Comparison of ENCODE assay signal across 20 cellular contexts in the genomic region with DNA sequence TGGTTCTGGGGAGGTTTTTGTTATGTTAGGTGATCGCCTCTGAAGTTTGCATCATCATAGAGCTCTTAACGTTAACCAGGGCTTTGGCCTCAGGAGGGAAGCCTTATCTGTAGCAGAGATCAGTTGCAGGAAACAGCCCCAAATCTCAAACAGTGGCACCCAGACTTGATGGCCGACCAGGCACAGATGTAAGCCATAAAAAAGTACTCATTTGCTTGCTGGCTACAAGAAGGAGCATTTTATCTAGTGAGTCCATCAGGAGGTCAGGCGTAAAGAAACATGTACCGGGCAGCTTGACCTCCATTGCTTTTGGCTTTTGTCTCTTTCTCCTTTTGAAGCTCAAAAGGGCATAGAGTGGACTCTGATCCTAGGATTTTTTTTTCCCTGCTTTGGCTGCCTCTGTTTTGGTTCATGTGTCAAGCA.
"Had no signal": no experiment of that assay in that cellular context is flagged by ENCODE, and none has a peak within 500 bp of the region (broad histone marks: within the 10 kb centered on the region; RNA-seq: fewer than 3 reads in every experiment).

No MANE protein-coding gene starts in this region.

- H3K4me1 ChIP-seq: left lung, suprapubic skin, upper lobe of right lung had no signal

- DNase-seq: activated CD4-positive, alpha-beta T cell treated with anti-CD3 and anti-CD28 coated beads, Interleukin-2, amount 50 U/mL, for 1 hour; activated naive CD8-positive, alpha-beta T cell treated with anti-CD3 and anti-CD28 coated beads for 36 hours; amygdala; effector CD4-positive, alpha-beta T cell; foreskin melanocyte; head of caudate nucleus; left lung; naive thymus-derived CD8-positive, alpha-beta T cell; nucleus accumbens; stimulated activated CD4-positive, alpha-beta T cell treated with anti-CD3 and anti-CD28 coated beads, Interleukin-15, amount 100 ng/mL, for 24 hours; stimulated activated CD4-positive, alpha-beta T cell treated with anti-CD3 and anti-CD28 coated beads, Interleukin-4, amount 100 ng/mL, for 24 hours; stimulated activated naive CD4-positive, alpha-beta T cell treated with Interleukin-2 at 50 U/mL for 16 hours; upper lobe of right lung had no signal

- H3K4me1 Mint-ChIP-seq: activated naive CD8-positive, alpha-beta T cell treated with anti-CD3 and anti-CD28 coated beads for 36 hours; brain; central memory CD8-positive, alpha-beta T cell; naive thymus-derived CD8-positive, alpha-beta T cell had no signal

- H3K9me3 ChIP-seq: suprapubic skin, upper lobe of right lung had no signal

- H3K27ac Mint-ChIP-seq: activated naive CD8-positive, alpha-beta T cell treated with anti-CD3 and anti-CD28 coated beads for 36 hours; activated T-helper 1 cell treated with anti-CD3 and anti-CD28 coated beads, Interleukin-12 subunit alpha, Interleukin-12 subunit beta, Interleukin-2, Interleukin-4 antibody, amounts not matched to agents 30 ng/mL and 10 ng/mL and 1 ng/mL, durations not matched to agents 14 hours and 24 hours and 36 hours; brain; naive thymus-derived CD8-positive, alpha-beta T cell; T-helper 2 cell treated with Interferon-gamma antibody and Interleukin-4, amounts not matched to agents 5 μg/mL and 100 μg/mL, for 36 hours had no signal

- H3K27me3 ChIP-seq: left lung, suprapubic skin, upper lobe of right lung had no signal

- H3K36me3 ChIP-seq: left lung, suprapubic skin, upper lobe of right lung had no signal

- H3K9me3 Mint-ChIP-seq: activated naive CD8-positive, alpha-beta T cell treated with anti-CD3 and anti-CD28 coated beads for 36 hours; activated T-helper 1 cell treated with anti-CD3 and anti-CD28 coated beads, Interleukin-12 subunit alpha, Interleukin-12 subunit beta, Interleukin-2, Interleukin-4 antibody, amounts not matched to agents 30 ng/mL and 10 ng/mL and 1 ng/mL, durations not matched to agents 14 hours and 24 hours and 36 hours; brain; central memory CD8-positive, alpha-beta T cell; T-helper 2 cell treated with Interferon-gamma antibody and Interleukin-4, amounts not matched to agents 5 μg/mL and 100 μg/mL, for 36 hours had no signal

- H3K27me3 Mint-ChIP-seq: brain had no signal

- H3K4me3 Mint-ChIP-seq: activated naive CD8-positive, alpha-beta T cell treated with anti-CD3 and anti-CD28 coated beads for 36 hours; activated T-helper 1 cell treated with anti-CD3 and anti-CD28 coated beads, Interleukin-12 subunit alpha, Interleukin-12 subunit beta, Interleukin-2, Interleukin-4 antibody, amounts not matched to agents 30 ng/mL and 10 ng/mL and 1 ng/mL, durations not matched to agents 14 hours and 24 hours and 36 hours; brain; central memory CD8-positive, alpha-beta T cell; naive thymus-derived CD8-positive, alpha-beta T cell; T-helper 2 cell treated with Interferon-gamma antibody and Interleukin-4, amounts not matched to agents 5 μg/mL and 100 μg/mL, for 36 hours had no signal

- H3K27ac ChIP-seq: coronary artery, left lung, skin epidermis, suprapubic skin, upper lobe of right lung had no signal

- H3K4me3 ChIP-seq: coronary artery, left lung, skin epidermis, suprapubic skin, upper lobe of right lung had no signal

- H3K36me3 Mint-ChIP-seq: activated naive CD8-positive, alpha-beta T cell treated with anti-CD3 and anti-CD28 coated beads for 36 hours; brain; naive thymus-derived CD8-positive, alpha-beta T cell had no signal
